8 cellular contexts compared by ENCODE assay signal in genomic region chr22:21044931-21045584, GRCh38. TPM values are rescaled to one million over a fixed set of nuclear protein-coding genes. Genes with fewer than 3 reads are reported as not detected.
DNase-seq lines count a peak whose midpoint lies in the region; ATAC-seq and TF ChIP-seq lines count a peak whose summit lies in the region.

No MANE protein-coding gene starts in this region.

- POLR2A ChIA-PET in CD4-positive, alpha-beta T cell (lab: Charles Lee), result interaction anchor here (1.4 kb wide), 1 partner anchor 43 kb away, joined by 4 read pairs; the partner anchor contains the start of gene THAP7

- no peaks in the 10 kb centered on the region for H3K36me3 Mint-ChIP-seq in CD4-positive, alpha-beta T cell (ENCODE audit: low read depth)
- no peaks in the 10 kb centered on the region for H3K36me3 Mint-ChIP-seq in activated T-helper 1 cell treated with anti-CD3 and anti-CD28 coated beads, Interleukin-12 subunit alpha, Interleukin-12 subunit beta, Interleukin-2, Interleukin-4 antibody, amounts not matched to agents 30 ng/mL and 10 ng/mL and 1 ng/mL, durations not matched to agents 14 hours and 24 hours and 36 hours (ENCODE audit: low read depth)

- CTCF ChIA-PET in CD4-positive, alpha-beta T cell (lab: Charles Lee), result no interaction called here

- no peak overlapping the region for H3K27ac ChIP-seq in CD4-positive, alpha-beta T cell (ENCODE audit: low read depth, low read length)
- no peak overlapping the region for H3K27ac ChIP-seq in left ventricle myocardium inferior (replicated peaks)
- H3K27ac ChIP-seq in gastrocnemius medialis, result peak overlapping the region; percentile 71 to 91 (median 89)

- H3K27me3 ChIP-seq in CD4-positive, alpha-beta T cell (ENCODE audit: control insufficient read depth, insufficient read depth, low read length), result peaks cover 7% of the 10 kb centered on the region
- peaks cover 6% of the 10 kb centered on the region for H3K27me3 ChIP-seq in left ventricle myocardium inferior (ENCODE audit: low read depth)
- H3K27me3 ChIP-seq in gastrocnemius medialis, result no peaks in the 10 kb centered on the region

- H3K4me3 ChIP-seq in left ventricle myocardium inferior (peak overlapping the region; percentile 68), gastrocnemius medialis (peak overlapping the region; percentile 55 to 78 (median 69)), lower leg skin (ENCODE audit: low read depth, poor library complexity, severe bottlenecking) (no peak overlapping the region)

- TF ChIP-seq CTCF in CD4-positive, alpha-beta T cell (IDR thresholded peaks at IDR 0.05), result no peak
- TF ChIP-seq CTCF in left ventricle myocardium inferior (IDR thresholded peaks at IDR 0.05; ENCODE audit: borderline replicate concordance) (no peak), gastrocnemius medialis (IDR thresholded peaks at IDR 0.05 in 4 of 5, conservative IDR thresholded peaks at IDR 0.05 in 1 of 5) (no peak), lower leg skin (IDR thresholded peaks at IDR 0.05) (no peak)

- no peaks in the 10 kb centered on the region for H3K9me3 ChIP-seq in CD4-positive, alpha-beta T cell (ENCODE audit: control insufficient read depth, low read length)
- H3K9me3 ChIP-seq in left ventricle myocardium inferior (replicated peaks) (no peaks in the 10 kb centered on the region), gastrocnemius medialis (no peaks in the 10 kb centered on the region)

- in situ Hi-C loops in gastrocnemius medialis (cut with MboI; ENCODE audit: low sequenced_read_pairs in 4 of 4), result no loop called here

- H3K4me1 ChIP-seq in left ventricle myocardium inferior (peaks cover 19% of the 10 kb centered on the region), gastrocnemius medialis (peaks cover 23 to 24% of the 10 kb centered on the region in 2 donors)

- intact Hi-C loops in CD4-positive, alpha-beta T cell (cut with DNase I, micrococcal nuclease), result loop anchor here in 1 of 2 experiments (5.0 kb wide), 1 partner anchor 53 kb away; no protein-coding TSS in a partner anchor
- intact Hi-C loops in activated T-helper 1 cell treated with anti-CD3 and anti-CD28 coated beads, Interleukin-12 subunit alpha, Interleukin-12 subunit beta, Interleukin-2, Interleukin-4 antibody, amounts not matched to agents 30 ng/mL and 10 ng/mL and 1 ng/mL, durations not matched to agents 14 hours and 24 hours and 36 hours (cut with micrococcal nuclease), result loop anchor here (1.0 kb wide), 1 partner anchor 31 kb away; no protein-coding TSS in a partner anchor
- intact Hi-C loops in left ventricle myocardium inferior (cut with micrococcal nuclease) (no loop called here), gastrocnemius medialis (cut with DNase I; ENCODE audit: low total_unique reads) (loop anchor here (1.0 kb wide), 3 partner anchors 30 to 63 kb away; partner anchors contain the start of genes LZTR1, P2RX6 and THAP7), lower leg skin (cut with DNase I; ENCODE audit: low total_unique reads) (no loop called here)

- DNase-seq in CD4-positive, alpha-beta T cell, result peak in 1 of 10 experiments; percentile 14
- DNase-seq in HT1080 (ENCODE audit: low read depth), result peak; percentile 68
- no peak for DNase-seq in activated T-helper 1 cell treated with anti-CD3 and anti-CD28 coated beads, Interleukin-12 subunit alpha, Interleukin-12 subunit beta, Interleukin-2, Interleukin-4 antibody, amounts not matched to agents 30 ng/mL and 10 ng/mL and 1 ng/mL, durations not matched to agents 14 hours and 24 hours and 36 hours (ENCODE audit: low spot score)
- DNase-seq in left ventricle myocardium inferior, result no peak
- DNase-seq in gastrocnemius medialis, result peak; percentile 47 to 73
- DNase-seq in lower leg skin (ENCODE audit: low spot score in 2 of 2), result no peak
- DNase-seq in putamen (ENCODE audit: low spot score), result no peak
- no peak for DNase-seq in stimulated activated CD4-positive, alpha-beta T cell treated with anti-CD3 and anti-CD28 coated beads, Interleukin-12 subunit alpha, Interleukin-12 subunit beta, amount 100 ng/mL, for 4 hours

- no peak overlapping the region for H3K27ac Mint-ChIP-seq in CD4-positive, alpha-beta T cell
- peak overlapping the region; percentile 80 for H3K27ac Mint-ChIP-seq in activated T-helper 1 cell treated with anti-CD3 and anti-CD28 coated beads, Interleukin-12 subunit alpha, Interleukin-12 subunit beta, Interleukin-2, Interleukin-4 antibody, amounts not matched to agents 30 ng/mL and 10 ng/mL and 1 ng/mL, durations not matched to agents 14 hours and 24 hours and 36 hours

- WGBS in lower leg skin, 2 donors, result 7 to 10% methylated on average over 15 of the region's 15 CpGs

- H3K36me3 ChIP-seq in left ventricle myocardium inferior, result no peaks in the 10 kb centered on the region
- no peaks in the 10 kb centered on the region for H3K36me3 ChIP-seq in gastrocnemius medialis

- no peaks in the 10 kb centered on the region for H3K9me3 Mint-ChIP-seq in CD4-positive, alpha-beta T cell
- no peaks in the 10 kb centered on the region for H3K9me3 Mint-ChIP-seq in activated T-helper 1 cell treated with anti-CD3 and anti-CD28 coated beads, Interleukin-12 subunit alpha, Interleukin-12 subunit beta, Interleukin-2, Interleukin-4 antibody, amounts not matched to agents 30 ng/mL and 10 ng/mL and 1 ng/mL, durations not matched to agents 14 hours and 24 hours and 36 hours

- H3K4me3 Mint-ChIP-seq in CD4-positive, alpha-beta T cell, result peak overlapping the region; percentile 42
- no peak overlapping the region for H3K4me3 Mint-ChIP-seq in activated T-helper 1 cell treated with anti-CD3 and anti-CD28 coated beads, Interleukin-12 subunit alpha, Interleukin-12 subunit beta, Interleukin-2, Interleukin-4 antibody, amounts not matched to agents 30 ng/mL and 10 ng/mL and 1 ng/mL, durations not matched to agents 14 hours and 24 hours and 36 hours

- H3K4me1 Mint-ChIP-seq in CD4-positive, alpha-beta T cell (ENCODE audit: low read depth), result peaks cover 21% of the 10 kb centered on the region
- peaks cover 17% of the 10 kb centered on the region for H3K4me1 Mint-ChIP-seq in activated T-helper 1 cell treated with anti-CD3 and anti-CD28 coated beads, Interleukin-12 subunit alpha, Interleukin-12 subunit beta, Interleukin-2, Interleukin-4 antibody, amounts not matched to agents 30 ng/mL and 10 ng/mL and 1 ng/mL, durations not matched to agents 14 hours and 24 hours and 36 hours (ENCODE audit: low read depth)

- peaks cover 32% of the 10 kb centered on the region for H3K27me3 Mint-ChIP-seq in CD4-positive, alpha-beta T cell
- H3K27me3 Mint-ChIP-seq in activated T-helper 1 cell treated with anti-CD3 and anti-CD28 coated beads, Interleukin-12 subunit alpha, Interleukin-12 subunit beta, Interleukin-2, Interleukin-4 antibody, amounts not matched to agents 30 ng/mL and 10 ng/mL and 1 ng/mL, durations not matched to agents 14 hours and 24 hours and 36 hours (ENCODE audit: insufficient read depth), result peaks cover 22% of the 10 kb centered on the region

- TF ChIP-seq POLR2A in gastrocnemius medialis (IDR thresholded peaks at IDR 0.05) (peak in 1 of 2 donors; percentile 16), lower leg skin (IDR thresholded peaks at IDR 0.05) (no peak)

- peak; percentile 19 for ATAC-seq in CD4-positive, alpha-beta T cell (ENCODE audit: poor library complexity)
- ATAC-seq in gastrocnemius medialis, result peak; percentile 76 to 88

RNA-seq across cellular contexts. Expression of gene LRRC74B, which starts 0.7 kb away (rescaled TPM):
- total RNA-seq in CD4-positive, alpha-beta T cell, result not detected
- not detected in 2 replicates for total RNA-seq in HT1080 (2014; rRNA removed; shearing (Covaris generic))
- not detected in 2 replicates for polyA plus RNA-seq in HT1080 (2015; cell fraction: cytosol; rRNA removed)
- 0.05 and 0.11 TPM in 2 replicates for polyA plus RNA-seq in HT1080 (2015; cell fraction: nucleus; rRNA removed)
- not detected in 2 replicates for total RNA-seq in activated T-helper 1 cell treated with anti-CD3 and anti-CD28 coated beads, Interleukin-12 subunit alpha, Interleukin-12 subunit beta, Interleukin-2, Interleukin-4 antibody, amounts not matched to agents 30 ng/mL and 10 ng/mL and 1 ng/mL, durations not matched to agents 14 hours and 24 hours and 36 hours
- total RNA-seq in left ventricle myocardium inferior, result not detected
- not detected for total RNA-seq in gastrocnemius medialis
- total RNA-seq in lower leg skin, result not detected

RNA-seq across cellular contexts. Expression of gene SLC7A4, which starts 12.7 kb away (rescaled TPM):
- not detected for total RNA-seq in CD4-positive, alpha-beta T cell
- not detected in 2 replicates for total RNA-seq in HT1080 (2014; rRNA removed; shearing (Covaris generic))
- not detected in 2 replicates for polyA plus RNA-seq in HT1080 (2015; cell fraction: cytosol; rRNA removed)
- not detected in 2 replicates for polyA plus RNA-seq in HT1080 (2015; cell fraction: nucleus; rRNA removed)
- not detected in 2 replicates for total RNA-seq in activated T-helper 1 cell treated with anti-CD3 and anti-CD28 coated beads, Interleukin-12 subunit alpha, Interleukin-12 subunit beta, Interleukin-2, Interleukin-4 antibody, amounts not matched to agents 30 ng/mL and 10 ng/mL and 1 ng/mL, durations not matched to agents 14 hours and 24 hours and 36 hours
- total RNA-seq in left ventricle myocardium inferior (0.25 TPM), gastrocnemius medialis (not detected), lower leg skin (1 to 10 TPM; 1.5 to 4.5 (median 2.8) TPM)

RNA-seq across cellular contexts. Expression of gene P2RX6, which starts 30.1 kb away (rescaled TPM):
- total RNA-seq in CD4-positive, alpha-beta T cell, result under 1 TPM; 0.14 to 0.69 TPM
- 0.45 and 0.87 TPM in 2 replicates for total RNA-seq in HT1080 (2014; rRNA removed; shearing (Covaris generic))
- 0.29 and 0.37 TPM in 2 replicates for polyA plus RNA-seq in HT1080 (2015; cell fraction: cytosol; rRNA removed)
- polyA plus RNA-seq in HT1080 (2015; cell fraction: nucleus; rRNA removed), result 4.0 and 6.1 TPM in 2 replicates
- total RNA-seq in activated T-helper 1 cell treated with anti-CD3 and anti-CD28 coated beads, Interleukin-12 subunit alpha, Interleukin-12 subunit beta, Interleukin-2, Interleukin-4 antibody, amounts not matched to agents 30 ng/mL and 10 ng/mL and 1 ng/mL, durations not matched to agents 14 hours and 24 hours and 36 hours, result 0.18 and 0.22 TPM in 2 replicates
- total RNA-seq in left ventricle myocardium inferior (3.5 TPM), gastrocnemius medialis (10 to 100 TPM; 17.6 to 68.9 (median 33.3) TPM), lower leg skin (1 to 10 TPM in 2 of 4 donors, under 1 TPM in 2; 0.12 to 2.6 (median 0.87) TPM)

RNA-seq across cellular contexts. Expression of gene THAP7, which starts 43.1 kb away (rescaled TPM):
- 10 to 100 TPM; 82.7 to 84.0 TPM for total RNA-seq in CD4-positive, alpha-beta T cell
- 57.3 and 64.0 TPM in 2 replicates for total RNA-seq in HT1080 (2014; rRNA removed; shearing (Covaris generic))
- polyA plus RNA-seq in HT1080 (2015; cell fraction: cytosol; rRNA removed), result 31.1 and 40.0 TPM in 2 replicates
- 39.3 and 50.6 TPM in 2 replicates for polyA plus RNA-seq in HT1080 (2015; cell fraction: nucleus; rRNA removed)
- 35.1 and 36.8 TPM in 2 replicates for total RNA-seq in activated T-helper 1 cell treated with anti-CD3 and anti-CD28 coated beads, Interleukin-12 subunit alpha, Interleukin-12 subunit beta, Interleukin-2, Interleukin-4 antibody, amounts not matched to agents 30 ng/mL and 10 ng/mL and 1 ng/mL, durations not matched to agents 14 hours and 24 hours and 36 hours
- 17.8 TPM for total RNA-seq in left ventricle myocardium inferior
- 10 to 100 TPM; 44.8 to 76.2 (median 61.7) TPM for total RNA-seq in gastrocnemius medialis
- total RNA-seq in lower leg skin, result 10 to 100 TPM; 23.3 to 48.2 (median 45.1) TPM

Comparison
In these comparisons a context has a peak if more than half of its experiments do, and no peak if none do; other contexts are left out.
1. DNase-seq: peak in HT1080 (single experiment) and gastrocnemius medialis (2 of 2); none in activated T-helper 1 cell treated with anti-CD3 and anti-CD28 coated beads, Interleukin-12 subunit alpha, Interleukin-12 subunit beta, Interleukin-2, Interleukin-4 antibody, amounts not matched to agents 30 ng/mL and 10 ng/mL and 1 ng/mL, durations not matched to agents 14 hours and 24 hours and 36 hours (single experiment), left ventricle myocardium inferior (single experiment), lower leg skin (0 of 2), putamen (single experiment) and stimulated activated CD4-positive, alpha-beta T cell treated with anti-CD3 and anti-CD28 coated beads, Interleukin-12 subunit alpha, Interleukin-12 subunit beta, amount 100 ng/mL, for 4 hours (single experiment).
2. H3K27ac ChIP-seq: peak in gastrocnemius medialis (4 of 4); none in CD4-positive, alpha-beta T cell (single experiment) and left ventricle myocardium inferior (single experiment).
3. intact Hi-C loops: an anchor here in activated T-helper 1 cell treated with anti-CD3 and anti-CD28 coated beads, Interleukin-12 subunit alpha, Interleukin-12 subunit beta, Interleukin-2, Interleukin-4 antibody, amounts not matched to agents 30 ng/mL and 10 ng/mL and 1 ng/mL, durations not matched to agents 14 hours and 24 hours and 36 hours (1.0 kb wide) and gastrocnemius medialis (1.0 kb wide); none called in left ventricle myocardium inferior and lower leg skin.